15 cellular contexts compared by ENCODE assay signal in genomic region chr2:189802396-189802912, GRCh38. TPM values are rescaled to one million over a fixed set of nuclear protein-coding genes. Genes with fewer than 3 reads are reported as not detected.
DNase-seq lines count a peak whose midpoint lies in the region; ATAC-seq and TF ChIP-seq lines count a peak whose summit lies in the region.
"Had no signal": no experiment of that assay in that cellular context is flagged by ENCODE, and none has a peak within 500 bp of the region (broad histone marks: within the 10 kb centered on the region; RNA-seq: fewer than 3 reads in every experiment).

No MANE protein-coding gene starts in this region.

- ATAC-seq in activated CD8-positive, alpha-beta T cell treated with anti-CD3 and anti-CD28 coated beads for 36 hours = peak; percentile 27
- no peak for ATAC-seq in activated CD8-positive, alpha-beta T cell treated with anti-CD3 and anti-CD28 coated beads, Interleukin-2, amount 10 ng/mL, durations not matched to agents 7 days and 5 days
- ATAC-seq in stimulated activated naive CD8-positive, alpha-beta T cell treated with anti-CD3 and anti-CD28 coated beads, Interleukin-15, Interleukin-2, amounts not matched to agents 100 U/mL and 50 U/mL, for 24 hours = peak; percentile 59
- ATAC-seq in activated CD8-positive, alpha-beta memory T cell treated with anti-CD3 and anti-CD28 coated beads, Interleukin-2, amount 10 ng/mL, durations not matched to agents 7 days and 5 days = no peak
- ATAC-seq in HG03432 (IDR thresholded peaks at IDR 0.05; ENCODE audit: unreplicated experiment) = no peak

- in situ Hi-C loops in astrocyte of the spinal cord (cut with HindIII; ENCODE audit: low sequenced_read_pairs) = no loop called here

- CTCF ChIA-PET in activated CD8-positive, alpha-beta T cell treated with anti-CD3 and anti-CD28 coated beads for 36 hours (lab: Charles Lee) = interaction anchor here (0.8 kb wide), 1 partner anchor 36 kb away, joined by 3 read pairs; no protein-coding TSS in a partner anchor
- CTCF ChIA-PET in activated CD8-positive, alpha-beta T cell treated with anti-CD3 and anti-CD28 coated beads, Interleukin-2, amount 10 ng/mL, durations not matched to agents 7 days and 5 days (lab: Charles Lee) = no interaction called here
- CTCF ChIA-PET in activated CD8-positive, alpha-beta memory T cell treated with anti-CD3 and anti-CD28 coated beads, Interleukin-2, amount 10 ng/mL, durations not matched to agents 7 days and 5 days (lab: Charles Lee) = interaction anchor here (0.5 kb wide), 1 partner anchor 51 kb away, joined by 3 read pairs; no protein-coding TSS in a partner anchor

- peaks cover 23% of the 10 kb centered on the region for H3K36me3 Mint-ChIP-seq in activated CD8-positive, alpha-beta T cell treated with anti-CD3 and anti-CD28 coated beads for 36 hours (ENCODE audit: low read depth)
- H3K36me3 Mint-ChIP-seq in activated CD8-positive, alpha-beta T cell treated with anti-CD3 and anti-CD28 coated beads, Interleukin-2, amount 10 ng/mL, durations not matched to agents 7 days and 5 days (ENCODE audit: low read depth) = peaks cover 20% of the 10 kb centered on the region
- peaks cover 25% of the 10 kb centered on the region for H3K36me3 Mint-ChIP-seq in activated CD8-positive, alpha-beta memory T cell treated with anti-CD3 and anti-CD28 coated beads, Interleukin-2, amount 10 ng/mL, durations not matched to agents 7 days and 5 days

- H3K4me3 Mint-ChIP-seq in activated CD8-positive, alpha-beta T cell treated with anti-CD3 and anti-CD28 coated beads for 36 hours = no peak overlapping the region
- H3K4me3 Mint-ChIP-seq in activated CD8-positive, alpha-beta T cell treated with anti-CD3 and anti-CD28 coated beads, Interleukin-2, amount 10 ng/mL, durations not matched to agents 7 days and 5 days = no peak overlapping the region
- no peak overlapping the region for H3K4me3 Mint-ChIP-seq in activated CD8-positive, alpha-beta memory T cell treated with anti-CD3 and anti-CD28 coated beads, Interleukin-2, amount 10 ng/mL, durations not matched to agents 7 days and 5 days
- H3K4me3 Mint-ChIP-seq: CD8-positive, alpha-beta memory T cell had no signal

- no peak for DNase-seq in activated CD8-positive, alpha-beta T cell treated with anti-CD3 and anti-CD28 coated beads for 36 hours
- no peak for DNase-seq in activated CD8-positive, alpha-beta T cell treated with anti-CD3 and anti-CD28 coated beads, Interleukin-2, amount 10 ng/mL, durations not matched to agents 7 days and 5 days
- DNase-seq in M059J (ENCODE audit: low read depth) = peak; percentile 15
- peak; percentile 9 for DNase-seq in astrocyte of the spinal cord (ENCODE audit: low read depth, low spot score)
- no peak for DNase-seq in stimulated activated naive CD8-positive, alpha-beta T cell treated with anti-CD3 and anti-CD28 coated beads, Interleukin-15, Interleukin-2, amounts not matched to agents 100 U/mL and 50 U/mL, for 24 hours
- no peak for DNase-seq in activated CD8-positive, alpha-beta memory T cell treated with anti-CD3 and anti-CD28 coated beads, Interleukin-2, amount 10 ng/mL, durations not matched to agents 7 days and 5 days
- no peak for DNase-seq in foreskin melanocyte
- DNase-seq: CD8-positive, alpha-beta memory T cell; DMS79 treated with DMSO at 0.1 percent for 48 hours; H7; NCI-H187; NCI-H748 treated with DMSO at 0.1 percent for 48 hours; PC-9 had no signal

- no peak for TF ChIP-seq CTCF in activated CD8-positive, alpha-beta T cell treated with anti-CD3 and anti-CD28 coated beads for 36 hours (IDR thresholded peaks at IDR 0.05)
- TF ChIP-seq CTCF in astrocyte of the spinal cord (IDR thresholded peaks at IDR 0.05; ENCODE audit: low read depth, low read length) = no peak

- H3K27me3 Mint-ChIP-seq in activated CD8-positive, alpha-beta T cell treated with anti-CD3 and anti-CD28 coated beads for 36 hours = no peaks in the 10 kb centered on the region
- H3K27me3 Mint-ChIP-seq in activated CD8-positive, alpha-beta T cell treated with anti-CD3 and anti-CD28 coated beads, Interleukin-2, amount 10 ng/mL, durations not matched to agents 7 days and 5 days (ENCODE audit: low read depth) = no peaks in the 10 kb centered on the region
- H3K27me3 Mint-ChIP-seq in activated CD8-positive, alpha-beta memory T cell treated with anti-CD3 and anti-CD28 coated beads, Interleukin-2, amount 10 ng/mL, durations not matched to agents 7 days and 5 days = no peaks in the 10 kb centered on the region
- H3K27me3 Mint-ChIP-seq: CD8-positive, alpha-beta memory T cell had no signal

- H3K27ac Mint-ChIP-seq in activated CD8-positive, alpha-beta T cell treated with anti-CD3 and anti-CD28 coated beads for 36 hours = no peak overlapping the region
- no peak overlapping the region for H3K27ac Mint-ChIP-seq in activated CD8-positive, alpha-beta T cell treated with anti-CD3 and anti-CD28 coated beads, Interleukin-2, amount 10 ng/mL, durations not matched to agents 7 days and 5 days
- H3K27ac Mint-ChIP-seq in activated CD8-positive, alpha-beta memory T cell treated with anti-CD3 and anti-CD28 coated beads, Interleukin-2, amount 10 ng/mL, durations not matched to agents 7 days and 5 days = no peak overlapping the region

- intact Hi-C loops in activated CD8-positive, alpha-beta T cell treated with anti-CD3 and anti-CD28 coated beads for 36 hours (cut with micrococcal nuclease) = no loop called here

- POLR2A ChIA-PET in activated CD8-positive, alpha-beta T cell treated with anti-CD3 and anti-CD28 coated beads for 36 hours (lab: Charles Lee) = interaction anchor here (0.9 kb wide), 1 partner anchor 40 kb away, joined by 4 read pairs; the partner anchor contains the start of gene OSGEPL1
- POLR2A ChIA-PET in activated CD8-positive, alpha-beta T cell treated with anti-CD3 and anti-CD28 coated beads, Interleukin-2, amount 10 ng/mL, durations not matched to agents 7 days and 5 days (lab: Charles Lee) = interaction anchor here (0.6 kb wide), 1 partner anchor 599 kb away, joined by 3 read pairs; no protein-coding TSS in a partner anchor

- no peaks in the 10 kb centered on the region for H3K9me3 Mint-ChIP-seq in activated CD8-positive, alpha-beta T cell treated with anti-CD3 and anti-CD28 coated beads for 36 hours
- H3K9me3 Mint-ChIP-seq in activated CD8-positive, alpha-beta T cell treated with anti-CD3 and anti-CD28 coated beads, Interleukin-2, amount 10 ng/mL, durations not matched to agents 7 days and 5 days (ENCODE audit: insufficient read depth) = no peaks in the 10 kb centered on the region
- no peaks in the 10 kb centered on the region for H3K9me3 Mint-ChIP-seq in activated CD8-positive, alpha-beta memory T cell treated with anti-CD3 and anti-CD28 coated beads, Interleukin-2, amount 10 ng/mL, durations not matched to agents 7 days and 5 days (ENCODE audit: low read depth)
- H3K9me3 Mint-ChIP-seq: CD8-positive, alpha-beta memory T cell had no signal

- H3K4me1 Mint-ChIP-seq in activated CD8-positive, alpha-beta T cell treated with anti-CD3 and anti-CD28 coated beads for 36 hours (ENCODE audit: low read depth) = peaks cover 15% of the 10 kb centered on the region
- H3K4me1 Mint-ChIP-seq in activated CD8-positive, alpha-beta T cell treated with anti-CD3 and anti-CD28 coated beads, Interleukin-2, amount 10 ng/mL, durations not matched to agents 7 days and 5 days (ENCODE audit: low read depth) = no peaks in the 10 kb centered on the region
- H3K4me1 Mint-ChIP-seq in activated CD8-positive, alpha-beta memory T cell treated with anti-CD3 and anti-CD28 coated beads, Interleukin-2, amount 10 ng/mL, durations not matched to agents 7 days and 5 days = peaks cover 7% of the 10 kb centered on the region

- H3K4me3 ChIP-seq in astrocyte of the spinal cord (ENCODE audit: low read depth, low read length) = no peak overlapping the region
- H3K4me3 ChIP-seq: BLaER1, PC-9 had no signal

RNA-seq across cellular contexts. Expression of gene PMS1, which starts 18.2 kb away (rescaled TPM):
- 10 to 100 TPM; 44.3 to 58.5 TPM for total RNA-seq in activated CD8-positive, alpha-beta T cell treated with anti-CD3 and anti-CD28 coated beads for 36 hours
- 10 to 100 TPM; 33.7 to 41.7 TPM for total RNA-seq in activated CD8-positive, alpha-beta T cell treated with anti-CD3 and anti-CD28 coated beads, Interleukin-2, amount 10 ng/mL, durations not matched to agents 7 days and 5 days
- 17.5 and 22.8 TPM in 2 replicates for total RNA-seq in M059J (2014; rRNA removed; shearing (Covaris generic))
- total RNA-seq in activated CD8-positive, alpha-beta memory T cell treated with anti-CD3 and anti-CD28 coated beads, Interleukin-2, amount 10 ng/mL, durations not matched to agents 7 days and 5 days = 10 to 100 TPM; 40.9 to 42.1 TPM

RNA-seq across cellular contexts. Expression of gene ORMDL1, which starts 18.3 kb away (rescaled TPM):
- total RNA-seq in activated CD8-positive, alpha-beta T cell treated with anti-CD3 and anti-CD28 coated beads for 36 hours = 10 to 100 TPM; 48.2 to 53.7 TPM
- total RNA-seq in activated CD8-positive, alpha-beta T cell treated with anti-CD3 and anti-CD28 coated beads, Interleukin-2, amount 10 ng/mL, durations not matched to agents 7 days and 5 days = 10 to 100 TPM; 59.4 to 61.0 TPM
- total RNA-seq in M059J (2014; rRNA removed; shearing (Covaris generic)) = 76.3 and 81.1 TPM in 2 replicates
- total RNA-seq in activated CD8-positive, alpha-beta memory T cell treated with anti-CD3 and anti-CD28 coated beads, Interleukin-2, amount 10 ng/mL, durations not matched to agents 7 days and 5 days = 10 to 100 TPM; 62.0 to 76.7 TPM

RNA-seq across cellular contexts. Expression of gene OSGEPL1, which starts 39.9 kb away (rescaled TPM):
- 10 to 100 TPM; 14.7 to 16.2 TPM for total RNA-seq in activated CD8-positive, alpha-beta T cell treated with anti-CD3 and anti-CD28 coated beads for 36 hours
- 1 to 10 TPM; 8.0 to 8.5 TPM for total RNA-seq in activated CD8-positive, alpha-beta T cell treated with anti-CD3 and anti-CD28 coated beads, Interleukin-2, amount 10 ng/mL, durations not matched to agents 7 days and 5 days
- 6.2 and 13.4 TPM in 2 replicates for total RNA-seq in M059J (2014; rRNA removed; shearing (Covaris generic))
- 10 to 100 TPM in 1 of 2 experiments, 1 to 10 TPM in 1; 10.0 to 11.3 TPM for total RNA-seq in activated CD8-positive, alpha-beta memory T cell treated with anti-CD3 and anti-CD28 coated beads, Interleukin-2, amount 10 ng/mL, durations not matched to agents 7 days and 5 days

Comparison
In these comparisons a context has a peak if more than half of its experiments do, and no peak if none do; other contexts are left out.
1. ATAC-seq: peak in activated CD8-positive, alpha-beta T cell treated with anti-CD3 and anti-CD28 coated beads for 36 hours (single experiment) and stimulated activated naive CD8-positive, alpha-beta T cell treated with anti-CD3 and anti-CD28 coated beads, Interleukin-15, Interleukin-2, amounts not matched to agents 100 U/mL and 50 U/mL, for 24 hours (single experiment); none in activated CD8-positive, alpha-beta T cell treated with anti-CD3 and anti-CD28 coated beads, Interleukin-2, amount 10 ng/mL, durations not matched to agents 7 days and 5 days (single experiment), activated CD8-positive, alpha-beta memory T cell treated with anti-CD3 and anti-CD28 coated beads, Interleukin-2, amount 10 ng/mL, durations not matched to agents 7 days and 5 days (single experiment) and HG03432 (single experiment).
2. DNase-seq: peak in M059J (single experiment) and astrocyte of the spinal cord (single experiment); none in activated CD8-positive, alpha-beta T cell treated with anti-CD3 and anti-CD28 coated beads for 36 hours (single experiment), activated CD8-positive, alpha-beta T cell treated with anti-CD3 and anti-CD28 coated beads, Interleukin-2, amount 10 ng/mL, durations not matched to agents 7 days and 5 days (single experiment), stimulated activated naive CD8-positive, alpha-beta T cell treated with anti-CD3 and anti-CD28 coated beads, Interleukin-15, Interleukin-2, amounts not matched to agents 100 U/mL and 50 U/mL, for 24 hours (single experiment), activated CD8-positive, alpha-beta memory T cell treated with anti-CD3 and anti-CD28 coated beads, Interleukin-2, amount 10 ng/mL, durations not matched to agents 7 days and 5 days (single experiment) and foreskin melanocyte (single experiment).